ENCODE assay signal across 21 cellular contexts in the genomic region with DNA sequence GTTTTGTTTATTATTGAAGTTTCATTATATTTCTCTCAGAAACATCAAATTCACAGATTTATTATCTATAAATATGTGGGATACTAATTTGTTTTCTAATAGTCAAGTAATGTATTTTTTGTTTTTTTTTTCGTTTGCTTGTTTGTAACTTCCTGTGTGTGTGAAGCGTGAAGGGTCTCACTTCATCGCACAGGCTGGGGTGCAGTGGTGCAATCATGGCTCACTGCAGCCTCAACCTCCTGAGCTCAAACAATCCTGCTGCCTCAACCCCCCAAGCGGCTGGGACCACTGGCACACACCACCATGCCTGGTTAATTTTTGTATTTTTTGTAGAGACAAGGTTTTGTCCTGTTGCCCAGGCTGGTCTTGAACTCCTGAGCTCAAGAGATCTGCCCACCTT. TPM values are rescaled to one million over a fixed set of nuclear protein-coding genes. Genes with fewer than 3 reads are reported as not detected.
DNase-seq lines count a peak whose midpoint lies in the region; ATAC-seq, FAIRE-seq and TF ChIP-seq lines count a peak whose summit lies in the region.
"Had no signal": no experiment of that assay in that cellular context is flagged by ENCODE, and none has a peak within 500 bp of the region (broad histone marks: within the 10 kb centered on the region; RNA-seq: fewer than 3 reads in every experiment).

No MANE protein-coding gene starts in this region.

- peaks cover 3% of the 10 kb centered on the region for H3K27me3 Mint-ChIP-seq in neural progenitor cell (ENCODE audit: insufficient read depth, low read depth)
- H3K27me3 Mint-ChIP-seq: brain had no signal

- peaks cover 4% of the 10 kb centered on the region for H3K4me1 Mint-ChIP-seq in neural progenitor cell
- H3K4me1 Mint-ChIP-seq: activated naive CD4-positive, alpha-beta T cell treated with anti-CD3 and anti-CD28 coated beads, Interleukin-2, amount 50 U/mL, for 24 hours had no signal

- ATAC-seq in GM18861 (IDR thresholded peaks at IDR 0.05; ENCODE audit: unreplicated experiment), result peak; percentile 44
- ATAC-seq in GM21515 (IDR thresholded peaks at IDR 0.05; ENCODE audit: unreplicated experiment), result peak; percentile 52
- peak; percentile 56 for ATAC-seq in HG03103 (IDR thresholded peaks at IDR 0.05; ENCODE audit: low read depth, unreplicated experiment)
- ATAC-seq in right cardiac atrium, result no peak
- ATAC-seq in HG02588 (IDR thresholded peaks at IDR 0.05; ENCODE audit: unreplicated experiment), result no peak
- ATAC-seq: esophagus mucosa, left cardiac atrium had no signal

- WGBS in right cardiac atrium, result 82% methylated on average over 4 of the region's 4 CpGs

- CTCF ChIA-PET in PC-9 (lab: Charles Lee), result no interaction called here

- H3K9ac ChIP-seq in kidney (ENCODE audit: low read length in 2 of 2) (no peak overlapping the region), neural progenitor cell (no peak overlapping the region)

- H3K9me3 ChIP-seq in kidney (ENCODE audit: control insufficient read depth in 1 of 2, low read length in 2 of 2), result no peaks in the 10 kb centered on the region
- no peaks in the 10 kb centered on the region for H3K9me3 ChIP-seq in neural progenitor cell (ENCODE audit: low read depth)
- no peaks in the 10 kb centered on the region for H3K9me3 ChIP-seq in right cardiac atrium (ENCODE audit: control insufficient read depth, low read length)
- H3K9me3 ChIP-seq in PC-9 (ENCODE audit: insufficient read depth, low read depth), result peaks cover 4% of the 10 kb centered on the region
- H3K9me3 ChIP-seq: SJCRH30 had no signal

- H3K36me3 ChIP-seq in kidney (ENCODE audit: control insufficient read depth in 1 of 2, insufficient read depth in 2 of 2, low read length in 2 of 2), result no peaks in the 10 kb centered on the region
- H3K36me3 ChIP-seq in neural progenitor cell, result no peaks in the 10 kb centered on the region
- H3K36me3 ChIP-seq in PC-9 (ENCODE audit: low read depth), result peaks cover 18% of the 10 kb centered on the region; the same call in 1 of the 2 replicates
- H3K36me3 ChIP-seq: SJCRH30, spleen had no signal

- TF ChIP-seq CTCF in kidney (IDR thresholded peaks at IDR 0.05; ENCODE audit: borderline replicate concordance, extremely low read depth, insufficient read depth) (no peak), neural progenitor cell (IDR thresholded peaks at IDR 0.05) (no peak), PC-9 (conservative IDR thresholded peaks at IDR 0.05) (no peak)

- H3K27me3 ChIP-seq in neural progenitor cell, result no peaks in the 10 kb centered on the region
- no peaks in the 10 kb centered on the region for H3K27me3 ChIP-seq in right cardiac atrium (ENCODE audit: control insufficient read depth, insufficient read depth)
- no peaks in the 10 kb centered on the region for H3K27me3 ChIP-seq in PC-9 (ENCODE audit: insufficient read depth, low read depth)
- H3K27me3 ChIP-seq: hepatocyte, SJCRH30, spleen had no signal

- H3K4me3 ChIP-seq in kidney (ENCODE audit: low read length in 2 of 2) (no peak overlapping the region), neural progenitor cell (no peak overlapping the region), right cardiac atrium (ENCODE audit: low read length) (no peak overlapping the region), PC-9 (no peak overlapping the region)
- H3K4me3 ChIP-seq: hepatocyte, SJCRH30, spleen had no signal

- peak; percentile 15 for FAIRE-seq in kidney (lab: Jason Lieb, UNC)

- H2AFZ ChIP-seq in neural progenitor cell (replicated peaks), result no peak overlapping the region
- no peak overlapping the region for H2AFZ ChIP-seq in PC-9
- H2AFZ ChIP-seq: hepatocyte had no signal

- peaks cover 43% of the 10 kb centered on the region for H3K36me3 Mint-ChIP-seq in neural progenitor cell
- H3K36me3 Mint-ChIP-seq: activated naive CD4-positive, alpha-beta T cell treated with anti-CD3 and anti-CD28 coated beads, Interleukin-2, amount 50 U/mL, for 24 hours had no signal

- DNase-seq in kidney (no peak), neural progenitor cell (ENCODE audit: low spot score) (no peak), right cardiac atrium (no peak), PC-9 (no peak)
- DNase-seq: activated CD4-positive, alpha-beta T cell treated with anti-CD3 and anti-CD28 coated beads for 4 hours; dermis blood vessel endothelial cell; HCEC 1CT; left cardiac atrium; NCI-H1092 treated with DMSO at 0.1 percent for 48 hours; SJCRH30; spleen; T-helper 9 cell had no signal

- H3K9me2 ChIP-seq in PC-9 (ENCODE audit: insufficient read depth), result no peaks in the 10 kb centered on the region

- H3K9me3 Mint-ChIP-seq in neural progenitor cell, result peaks cover 39% of the 10 kb centered on the region
- H3K9me3 Mint-ChIP-seq: activated naive CD4-positive, alpha-beta T cell treated with anti-CD3 and anti-CD28 coated beads, Interleukin-2, amount 50 U/mL, for 24 hours; stimulated activated naive CD8-positive, alpha-beta T cell treated with anti-CD3 and anti-CD28 coated beads, Interleukin-15, Interleukin-2, amounts not matched to agents 100 ng/mL and 50 ng/mL, for 24 hours had no signal

- H3F3A ChIP-seq in neural progenitor cell (ENCODE audit: low read depth) (no peaks in the 10 kb centered on the region), PC-9 (ENCODE audit: insufficient read depth, low read depth) (0 out of 2 replicates have a peak, but pooled peaks cover 3% of the 10 kb centered on the region)

- POLR2A ChIA-PET in PC-9 (lab: Charles Lee; ENCODE audit: unreplicated experiment), result interaction anchor here (0.7 kb wide), 1 partner anchor 22 kb away, joined by 4 read pairs; no protein-coding TSS in a partner anchor

- no peak overlapping the region for H3K27ac Mint-ChIP-seq in neural progenitor cell
- H3K27ac Mint-ChIP-seq: activated naive CD4-positive, alpha-beta T cell treated with anti-CD3 and anti-CD28 coated beads, Interleukin-2, amount 50 U/mL, for 24 hours; brain; stimulated activated naive CD8-positive, alpha-beta T cell treated with anti-CD3 and anti-CD28 coated beads, Interleukin-15, Interleukin-2, amounts not matched to agents 100 ng/mL and 50 ng/mL, for 24 hours had no signal

- intact Hi-C loops in kidney (cut with DNase I), result no loop called here
- intact Hi-C loops in right cardiac atrium (cut with DNase I), result no loop called here
- intact Hi-C loops in PC-9 (cut with micrococcal nuclease; ENCODE audit: unreplicated experiment), result no loop called here

- peaks cover 5 to 15% of the 10 kb centered on the region in 2 donors for H3K4me1 ChIP-seq in kidney (ENCODE audit: control insufficient read depth in 1 of 2, insufficient read depth in 1 of 2, low read depth in 1 of 2, low read length in 2 of 2)
- peaks cover 19% of the 10 kb centered on the region for H3K4me1 ChIP-seq in neural progenitor cell
- no peaks in the 10 kb centered on the region for H3K4me1 ChIP-seq in right cardiac atrium (ENCODE audit: control insufficient read depth, insufficient read depth, low read length)
- no peaks in the 10 kb centered on the region for H3K4me1 ChIP-seq in PC-9 (replicated peaks; ENCODE audit: insufficient read depth)

- H4K20me1 ChIP-seq in neural progenitor cell (ENCODE audit: low read depth) (peaks cover 12% of the 10 kb centered on the region), PC-9 (ENCODE audit: insufficient read depth) (no peaks in the 10 kb centered on the region)

- H3K27ac ChIP-seq in kidney (ENCODE audit: low read depth in 2 of 2, low read length in 2 of 2) (no peak overlapping the region), neural progenitor cell (no peak overlapping the region), right cardiac atrium (ENCODE audit: low read length) (no peak overlapping the region), PC-9 (no peak overlapping the region)
- H3K27ac ChIP-seq: hepatocyte, SJCRH30, spleen had no signal

- no TSS peak for BruUV-seq in PC-9 (replicated peaks; lab: Mats Ljungman, UMichigan)

- H3K4me2 ChIP-seq in neural progenitor cell (no peak overlapping the region), PC-9 (no peak overlapping the region)
- H3K4me2 ChIP-seq: hepatocyte had no signal

- peaks cover 60% of the 10 kb centered on the region for H3K79me2 ChIP-seq in neural progenitor cell (ENCODE audit: low read depth)
- peaks cover 16% of the 10 kb centered on the region for H3K79me2 ChIP-seq in PC-9 (ENCODE audit: low read depth)

- H3K4me3 Mint-ChIP-seq in neural progenitor cell, result no peak overlapping the region
- H3K4me3 Mint-ChIP-seq: activated naive CD4-positive, alpha-beta T cell treated with anti-CD3 and anti-CD28 coated beads, Interleukin-2, amount 50 U/mL, for 24 hours; brain; stimulated activated naive CD8-positive, alpha-beta T cell treated with anti-CD3 and anti-CD28 coated beads, Interleukin-15, Interleukin-2, amounts not matched to agents 100 ng/mL and 50 ng/mL, for 24 hours had no signal

RNA-seq across cellular contexts. Expression of a gene that starts 55.1 kb away (rescaled TPM):
- total RNA-seq in kidney (35.7 TPM), neural progenitor cell (ENCODE audit: low replicate concordance) (14.1 and 17.1 TPM in 2 replicates), right cardiac atrium (10 to 100 TPM in 2 of 4 donors, 1 to 10 TPM in 2; 7.4 to 16.7 (median 9.9) TPM), PC-9 (2021) (26.4 and 37.4 TPM in 2 replicates)
- polyA plus RNA-seq in kidney (ENCODE audit: insufficient read depth, low read depth, low replicate concordance) (8.2 TPM), right cardiac atrium (2.4 TPM)

Comparison
In these comparisons a context has a peak if more than half of its experiments do, and no peak if none do; other contexts are left out.
1. ATAC-seq: peak in GM18861 (single experiment), GM21515 (single experiment) and HG03103 (single experiment); none in right cardiac atrium (0 of 2) and HG02588 (single experiment).